ENCODE assay signal across 31 cellular contexts in genomic region chr1:178682429-178682828, GRCh38. TPM values are rescaled to one million over a fixed set of nuclear protein-coding genes. Genes with fewer than 3 reads are reported as not detected.
DNase-seq lines count a peak whose midpoint lies in the region; ATAC-seq, FAIRE-seq and TF ChIP-seq lines count a peak whose summit lies in the region.
"Had no signal": no experiment of that assay in that cellular context is flagged by ENCODE, and none has a peak within 500 bp of the region (broad histone marks: within the 10 kb centered on the region; RNA-seq: fewer than 3 reads in every experiment).

No MANE protein-coding gene starts in this region.

- peak; percentile 95 for ATAC-seq in HepG2
- ATAC-seq in right lobe of liver = no peak
- ATAC-seq in RWPE2 (ENCODE audit: low read depth) = 0 out of 3 replicates have a peak, but pooled peaks have one; percentile 16
- no peak for ATAC-seq in T-cell (replicated peaks in 1 of 4)
- ATAC-seq: mucosa of descending colon, SK-N-SH treated with all-trans-retinoic acid at 6 μM for 48 hours had no signal

- H3K9ac ChIP-seq in HepG2 (ENCODE audit: insufficient read depth, low read depth, low read length) = no peak overlapping the region
- H3K9ac ChIP-seq in endodermal cell (ENCODE audit: extremely low read depth, low read length, poor library complexity, severe bottlenecking) = no peak overlapping the region

- H3K4me3 Mint-ChIP-seq in endodermal cell (no peak overlapping the region), mesothelial cell of epicardium (no peak overlapping the region), T-cell (no peak overlapping the region)
- H3K4me3 Mint-ChIP-seq: activated naive CD8-positive, alpha-beta T cell treated with anti-CD3 and anti-CD28 coated beads, Interleukin-2, amount 10 ng/mL, durations not matched to agents 7 days and 5 days; activated T-cell treated with anti-CD3 and anti-CD28 coated beads, Interleukin-2, amount 50 U/mL, for 24 hours; IgD-negative memory B cell; nephron progenitor cell had no signal

- H3K9me3 ChIP-seq in HepG2 (ENCODE audit: low read length) = no peaks in the 10 kb centered on the region
- H3K9me3 ChIP-seq in right lobe of liver = no peaks in the 10 kb centered on the region
- no peaks in the 10 kb centered on the region for H3K9me3 ChIP-seq in RWPE2 (ENCODE audit: severe bottlenecking)
- no peaks in the 10 kb centered on the region for H3K9me3 ChIP-seq in endodermal cell (ENCODE audit: control insufficient read depth, low read length)
- H3K9me3 ChIP-seq: BE2C, mucosa of descending colon, ovary, stomach, thyroid gland had no signal

- peak overlapping the region; percentile 48 for H3K27ac ChIP-seq in HepG2 (ENCODE audit: extremely low read length, insufficient read depth, low read length)
- H3K27ac ChIP-seq in right lobe of liver = no peak overlapping the region
- peak overlapping the region; percentile 71 for H3K27ac ChIP-seq in RWPE2 (ENCODE audit: poor library complexity, severe bottlenecking)
- H3K27ac ChIP-seq in endodermal cell (ENCODE audit: low read depth, low read length) = no peak overlapping the region
- H3K27ac ChIP-seq: ovary, RWPE1, stomach, thyroid gland had no signal

- H2AFZ ChIP-seq in HepG2 (ENCODE audit: low read length) = no peak overlapping the region

- TF ChIP-seq CTCF in HepG2 (CRISPR knock-in tag; IDR thresholded peaks at IDR 0.05) = no peak
- no peak for TF ChIP-seq CTCF in right lobe of liver (IDR thresholded peaks at IDR 0.05)
- no peak for TF ChIP-seq CTCF in RWPE2 (IDR thresholded peaks at IDR 0.05; ENCODE audit: poor library complexity, severe bottlenecking)
- no peak for TF ChIP-seq CTCF in fibroblast of mammary gland (conservative IDR thresholded peaks at IDR 0.05; ENCODE audit: control insufficient read depth, insufficient read depth, low read depth, low read length)
- no peak for TF ChIP-seq CTCF in endodermal cell (conservative IDR thresholded peaks at IDR 0.05)
- no peak for TF ChIP-seq CTCF in mesothelial cell of epicardium (IDR thresholded peaks at IDR 0.05; ENCODE audit: unreplicated experiment)

- no TSS peak for BruUV-seq in HepG2 (replicated peaks; lab: Mats Ljungman, UMichigan)

- WGBS in HepG2 (ENCODE audit: low lambda C conversion rate) = 1% methylated on average over 2 of the region's 2 CpGs
- 36% methylated on average over 2 of the region's 2 CpGs for WGBS in right lobe of liver (ENCODE audit: insufficient coverage, low coverage, low lambda C conversion rate, missing lambda C conversion rate)
- 77 to 88% methylated on average over 2 of the region's 2 CpGs for WGBS in endodermal cell (ENCODE audit: insufficient coverage in 1 of 2, insufficient read length in 1 of 2), 2 experiments

- CTCF ChIA-PET in HepG2 (lab: Yijun Ruan, JAX; ENCODE audit: low intra/inter-chr PET ratio, low total read pairs) (no interaction called here), T-cell (lab: Charles Lee) (interaction anchor here in 1 of 2 donors (0.6 kb wide), 1 partner anchor 44 kb away, joined by 3 read pairs; no protein-coding TSS in a partner anchor)

- H3K9me3 Mint-ChIP-seq in endodermal cell (no peaks in the 10 kb centered on the region), mesothelial cell of epicardium (peaks cover 5% of the 10 kb centered on the region), T-cell (no peaks in the 10 kb centered on the region)
- H3K9me3 Mint-ChIP-seq: activated T-cell treated with anti-CD3 and anti-CD28 coated beads, Interleukin-2, amount 50 U/mL, for 24 hours; nephron progenitor cell had no signal

- H3K27ac Mint-ChIP-seq in endodermal cell (no peak overlapping the region), mesothelial cell of epicardium (no peak overlapping the region), T-cell (no peak overlapping the region)
- H3K27ac Mint-ChIP-seq: activated naive CD8-positive, alpha-beta T cell treated with anti-CD3 and anti-CD28 coated beads, Interleukin-2, amount 10 ng/mL, durations not matched to agents 7 days and 5 days; activated T-cell treated with anti-CD3 and anti-CD28 coated beads, Interleukin-2, amount 50 U/mL, for 24 hours; nephron progenitor cell had no signal

- DNase-seq in HepG2 (ENCODE audit: low spot score) (peak; percentile 92), right lobe of liver (no peak), RWPE2 (ENCODE audit: low spot score) (no peak), fibroblast of mammary gland (ENCODE audit: low read depth) (peak; percentile 27), NCI-H187 (lab: John Stamatoyannopoulos, UW) (no peak), endodermal cell (no peak), mesothelial cell of epicardium (ENCODE audit: low spot score in 2 of 2, unreplicated experiment in 2 of 2) (no peak), T-cell (no peak)
- DNase-seq: activated CD4-positive, alpha-beta T cell treated with anti-CD3 and anti-CD28 coated beads for 4 hours; activated gamma-delta T cell; activated naive CD8-positive, alpha-beta T cell treated with anti-CD3 and anti-CD28 coated beads, Interleukin-2, amount 10 ng/mL, durations not matched to agents 7 days and 5 days; activated T-cell treated with anti-CD3 and anti-CD28 coated beads, Interleukin-2, amount 50 U/mL, for 24 hours; BE2C; caudate nucleus; DMS79 treated with DMSO at 0.1 percent for 48 hours; islet precursor cell; mucosa of descending colon; NCI-H1105 treated with DMSO at 0.1 percent for 48 hours; NCI-H2029; nephron progenitor cell; ovary; retina; small intestine; stimulated activated CD8-positive, alpha-beta memory T cell treated with anti-CD3 and anti-CD28 coated beads, Interleukin-4, amount 100 ng/mL, for 48 hours; stomach; thyroid gland had no signal

- H3K36me3 Mint-ChIP-seq in endodermal cell (ENCODE audit: low read depth) (no peaks in the 10 kb centered on the region), mesothelial cell of epicardium (no peaks in the 10 kb centered on the region), T-cell (no peaks in the 10 kb centered on the region)
- H3K36me3 Mint-ChIP-seq: activated naive CD8-positive, alpha-beta T cell treated with anti-CD3 and anti-CD28 coated beads, Interleukin-2, amount 10 ng/mL, durations not matched to agents 7 days and 5 days had no signal

- FAIRE-seq in HepG2 (lab: Jason Lieb, UNC) = peak; percentile 62
- FAIRE-seq: endometrium, GM18507, small intestine had no signal

- no peaks in the 10 kb centered on the region for H3K79me2 ChIP-seq in HepG2 (ENCODE audit: insufficient read depth, low read length)

- TF ChIP-seq RAD21 in HepG2 (CRISPR knock-in tag; IDR thresholded peaks at IDR 0.05) = no peak

- in situ Hi-C loops in HepG2 (cut with HindIII; ENCODE audit: extremely low pct_ligation_motif_present, low pct_unique_long_range_greater_than_20kb) = no loop called here

- no peaks in the 10 kb centered on the region for H4K20me1 ChIP-seq in HepG2 (ENCODE audit: insufficient read depth, low read length)

- TF ChIP-seq EP300 in HepG2 (IDR thresholded peaks at IDR 0.05; ENCODE audit: low read depth in 2 of 2, low read length in 2 of 2) = peak in 1 of 2 experiments; percentile 91; a peak in 2 of 4 replicates
- peak; percentile 82 for TF ChIP-seq EP300 in HepG2 (CRISPR knock-in tag; IDR thresholded peaks at IDR 0.05; ENCODE audit: borderline replicate concordance)

- H3K4me3 ChIP-seq in HepG2 (replicated peaks in 1 of 3; ENCODE audit: insufficient read depth in 1 of 3, low read depth in 2 of 3, low read length in 3 of 3) (no peak overlapping the region), right lobe of liver (no peak overlapping the region), RWPE2 (ENCODE audit: severe bottlenecking) (no peak overlapping the region), fibroblast of mammary gland (ENCODE audit: control insufficient read depth, low read depth, low read length) (no peak overlapping the region), endodermal cell (ENCODE audit: low read length) (no peak overlapping the region)
- H3K4me3 ChIP-seq: mucosa of descending colon, ovary, stomach, thyroid gland had no signal

- intact Hi-C loops in HepG2 (cut with micrococcal nuclease; ENCODE audit: unreplicated experiment) = loop anchor here (1.0 to 10.0 kb wide), 3 partner anchors 44 to 138 kb away; no protein-coding TSS in a partner anchor
- intact Hi-C loops in right lobe of liver (cut with DNase I) = no loop called here

- H3K4me1 Mint-ChIP-seq in endodermal cell = no peaks in the 10 kb centered on the region
- peaks cover 4% of the 10 kb centered on the region for H3K4me1 Mint-ChIP-seq in mesothelial cell of epicardium
- H3K4me1 Mint-ChIP-seq in T-cell = no peaks in the 10 kb centered on the region
- H3K4me1 Mint-ChIP-seq: nephron progenitor cell had no signal

- POLR2A ChIA-PET in HepG2 (lab: Yijun Ruan, JAX) (no interaction called here), T-cell (lab: Charles Lee) (no interaction called here)

- TF ChIP-seq POLR2A in HepG2 (IDR thresholded peaks at IDR 0.05; ENCODE audit: insufficient read depth in 1 of 2, low read depth in 2 of 2, low read length in 2 of 2) (no peak), right lobe of liver (IDR thresholded peaks at IDR 0.05) (no peak)

- H3K36me3 ChIP-seq in HepG2 (replicated peaks in 1 of 2; ENCODE audit: control insufficient read depth in 1 of 2, insufficient read depth in 2 of 2, low read length in 2 of 2) (no peaks in the 10 kb centered on the region), right lobe of liver (no peaks in the 10 kb centered on the region), RWPE2 (ENCODE audit: low read depth) (no peaks in the 10 kb centered on the region), endodermal cell (ENCODE audit: control insufficient read depth, insufficient read depth, low read length) (no peaks in the 10 kb centered on the region)
- H3K36me3 ChIP-seq: BE2C, ovary, stomach, thyroid gland had no signal

- H3K4me1 ChIP-seq in HepG2 (ENCODE audit: insufficient read depth, low read length) = peaks cover 41% of the 10 kb centered on the region
- H3K4me1 ChIP-seq in right lobe of liver = no peaks in the 10 kb centered on the region
- peaks cover 41% of the 10 kb centered on the region for H3K4me1 ChIP-seq in RWPE2 (ENCODE audit: insufficient read depth, poor library complexity, severe bottlenecking)
- H3K4me1 ChIP-seq in endodermal cell (ENCODE audit: control insufficient read depth, insufficient read depth, low read length) = no peaks in the 10 kb centered on the region
- H3K4me1 ChIP-seq: BE2C, stomach, thyroid gland had no signal

- no peaks in the 10 kb centered on the region for H3K27me3 ChIP-seq in HepG2 (ENCODE audit: control insufficient read depth in 1 of 2, insufficient read depth in 2 of 2, low read length in 2 of 2)
- no peaks in the 10 kb centered on the region for H3K27me3 ChIP-seq in right lobe of liver
- H3K27me3 ChIP-seq in RWPE2 (ENCODE audit: insufficient read depth, poor library complexity, severe bottlenecking) = no peaks in the 10 kb centered on the region
- H3K27me3 ChIP-seq in endodermal cell (ENCODE audit: control insufficient read depth, insufficient read depth, low read length, poor library complexity, severe bottlenecking) = no peaks in the 10 kb centered on the region
- H3K27me3 ChIP-seq: BE2C, ovary, stomach, thyroid gland had no signal

- H3K4me2 ChIP-seq in HepG2 (ENCODE audit: low read depth, low read length) = peak overlapping the region; percentile 21

- H3K27me3 Mint-ChIP-seq in endodermal cell (ENCODE audit: insufficient read depth) (no peaks in the 10 kb centered on the region), mesothelial cell of epicardium (ENCODE audit: low read depth) (no peaks in the 10 kb centered on the region), T-cell (peaks cover 2 to 4% of the 10 kb centered on the region in 2 donors)
- H3K27me3 Mint-ChIP-seq: IgD-negative memory B cell had no signal

RNA-seq across cellular contexts. Expression of gene RALGPS2, which starts 42.6 kb away (rescaled TPM):
- total RNA-seq in HepG2 (2016; rRNA removed; fragmentation: Illumina TruSeq; extraction: Trizol) (36.0 and 58.5 TPM in 2 replicates), right lobe of liver (10 to 100 TPM; 21.0 to 38.3 (median 28.4) TPM), endodermal cell (10 to 100 TPM; 56.6 to 73.1 TPM), mesothelial cell of epicardium (45.3 to 51.6 TPM (median 50.9 TPM) in 3 replicates), T-cell (10 to 100 TPM; 11.2 to 17.5 (median 12.4) TPM)
- total RNA-seq in HepG2 (2016; cell fraction: cytosol; rRNA removed; fragmentation: Illumina TruSeq; extraction: Trizol; ENCODE audit: low read depth) = 6.8 and 7.6 TPM in 2 replicates
- total RNA-seq in HepG2 (2016; cell fraction: insoluble cytoplasmic fraction; rRNA removed; fragmentation: Illumina TruSeq; extraction: Trizol) = 35.5 and 53.0 TPM in 2 replicates
- 22.3 and 27.2 TPM in 2 replicates for total RNA-seq in HepG2 (2016; cell fraction: membrane; rRNA removed; fragmentation: Illumina TruSeq; extraction: Trizol)
- 42.6 and 46.4 TPM in 2 replicates for total RNA-seq in HepG2 (2016; cell fraction: nucleus; rRNA removed; fragmentation: Illumina TruSeq; extraction: Trizol)
- 14.4 and 15.6 TPM in 2 replicates for polyA plus RNA-seq in HepG2 (2011; rRNA removed)
- 4.4 and 7.3 TPM in 2 replicates for polyA plus RNA-seq in HepG2 (2011; cell fraction: cytosol; rRNA removed)
- polyA plus RNA-seq in HepG2 (2011; cell fraction: nucleus; rRNA removed) = 20.7 and 26.9 TPM in 2 replicates
- polyA plus RNA-seq in HepG2 (2012) = 15.1 and 24.2 TPM in 2 replicates
- polyA plus RNA-seq in HepG2 (2016; cell fraction: cytosol; fragmentation: Illumina TruSeq; extraction: Trizol; ENCODE audit: low read depth) = 2.5 and 3.0 TPM in 2 replicates
- polyA plus RNA-seq in HepG2 (2016; cell fraction: insoluble cytoplasmic fraction; fragmentation: Illumina TruSeq; extraction: Trizol; ENCODE audit: low read depth) = 23.3 and 24.9 TPM in 2 replicates
- 6.2 and 6.7 TPM in 2 replicates for polyA plus RNA-seq in HepG2 (2016; cell fraction: membrane; fragmentation: Illumina TruSeq; extraction: Trizol; ENCODE audit: low read depth)
- 36.6 and 47.8 TPM in 2 replicates for polyA plus RNA-seq in HepG2 (2016; cell fraction: nucleus; fragmentation: Illumina TruSeq; extraction: Trizol; ENCODE audit: insufficient read depth, low read depth)
- 12.8 and 14.0 TPM in 2 replicates for polyA minus RNA-seq in HepG2 (2011; rRNA and poly(A)+ RNA removed; ENCODE audit: low replicate concordance)
- 29.6 and 36.9 TPM in 2 replicates for polyA minus RNA-seq in HepG2 (2011; cell fraction: cytosol; rRNA and poly(A)+ RNA removed)
- 138 and 149 TPM in 2 replicates for polyA minus RNA-seq in HepG2 (2011; cell fraction: nucleus; rRNA and poly(A)+ RNA removed)
- 43.4 TPM for polyA plus RNA-seq in endodermal cell (2013, experiment 1 of 2)
- polyA plus RNA-seq in endodermal cell (2013, experiment 2 of 2) = 44.1 TPM

Comparison
In these comparisons a context has a peak if more than half of its experiments do, and no peak if none do; other contexts are left out.
1. ATAC-seq: peak in HepG2 (single experiment) and RWPE2 (single experiment); none in right lobe of liver (0 of 4) and T-cell (0 of 4).
2. DNase-seq: peak in HepG2 (single experiment) and fibroblast of mammary gland (single experiment); none in right lobe of liver (0 of 3), RWPE2 (single experiment), NCI-H187 (0 of 2), endodermal cell (single experiment), mesothelial cell of epicardium (0 of 2) and T-cell (0 of 34).
3. H3K27ac ChIP-seq: peak in HepG2 (single experiment) and RWPE2 (single experiment); none in right lobe of liver (0 of 3) and endodermal cell (single experiment).